Comparison of ENCODE assay signal across 27 cellular contexts in the genomic region with DNA sequence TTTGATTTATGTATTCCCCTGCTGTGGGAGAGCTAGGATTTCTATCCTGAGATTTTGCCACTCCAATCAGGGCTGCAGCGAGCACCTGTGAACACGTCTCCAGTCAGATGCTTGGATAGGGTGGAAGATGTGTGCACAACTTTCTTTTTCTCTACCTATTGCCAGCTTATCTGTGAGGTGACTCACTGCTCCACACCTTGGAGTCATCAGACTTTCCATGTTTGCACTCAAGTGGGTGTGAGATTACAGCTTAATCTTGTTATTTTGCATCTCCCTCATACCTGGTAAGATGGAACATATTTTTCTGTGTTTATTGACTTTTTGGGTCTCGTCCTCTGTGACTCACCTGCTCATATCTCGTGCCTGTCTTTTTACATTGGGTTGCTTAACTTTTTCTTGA. TPM values are rescaled to one million over a fixed set of nuclear protein-coding genes. Genes with fewer than 3 reads are reported as not detected.
A peak's percentile ranks its signal among the peaks of the same experiment; 100 is the strongest.
DNase-seq lines count a peak whose midpoint lies in the region; ATAC-seq and TF ChIP-seq lines count a peak whose summit lies in the region.
"Had no signal": no experiment of that assay in that cellular context is flagged by ENCODE, and none has a peak within 500 bp of the region (broad histone marks: within the 10 kb centered on the region; RNA-seq: fewer than 3 reads in every experiment).

No MANE protein-coding gene starts in this region.

- DNase-seq in NCI-H2029 (lab: John Stamatoyannopoulos, UW) (peak; percentile 24), NCI-H2029 treated with DMSO at 0.1 percent for 48 hours (lab: John Stamatoyannopoulos, UW) (no peak), HPDE6-E6E7 (ENCODE audit: extremely low spot score) (peak; percentile 35), epithelial cell of esophagus (ENCODE audit: low read depth) (peak; percentile 8), omental fat pad (ENCODE audit: low spot score) (no peak), GM13976 (ENCODE audit: low spot score) (no peak), NCI-H510A (lab: John Stamatoyannopoulos, UW) (no peak)
- DNase-seq: 8988T; activated CD4-positive, alpha-beta T cell treated with anti-CD3 and anti-CD28 coated beads, Interleukin-2, amount 50 U/mL, for 1 hour; activated naive CD8-positive, alpha-beta T cell treated with anti-CD3 and anti-CD28 coated beads, Interleukin-2, amount 10 ng/mL, durations not matched to agents 7 days and 5 days; CD8-positive, alpha-beta T cell; effector CD4-positive, alpha-beta T cell; erythroblast; foreskin melanocyte; GDM1; NCI-H345; NCI-H82; nephron progenitor cell; stimulated activated naive CD8-positive, alpha-beta T cell treated with anti-CD3 and anti-CD28 coated beads, Interleukin-15, amount 100 ng/mL, for 72 hours had no signal

- no peak overlapping the region for H3K4me3 ChIP-seq in epithelial cell of esophagus (ENCODE audit: low read length)
- H3K4me3 ChIP-seq: GM23248, sigmoid colon had no signal

- in situ Hi-C loops in GM13976 (cut with MboI; ENCODE audit: low sequenced_read_pairs, unreplicated experiment) = no loop called here

- ATAC-seq in omental fat pad (ENCODE audit: low FRiP score) (peak; percentile 86), HG03108 (IDR thresholded peaks at IDR 0.05; ENCODE audit: unreplicated experiment) (no peak)
- ATAC-seq: CD8-positive, alpha-beta T cell; stimulated activated naive CD8-positive, alpha-beta T cell treated with anti-CD3 and anti-CD28 coated beads, Interleukin-15, amount 100 ng/mL, for 72 hours; WTC11 had no signal

- TF ChIP-seq CTCF in epithelial cell of esophagus (IDR thresholded peaks at IDR 0.05; ENCODE audit: insufficient read depth, low read depth, low read length, missing control alignments) = no peak
- no peak for TF ChIP-seq CTCF in omental fat pad (IDR thresholded peaks at IDR 0.05)
- no peak for TF ChIP-seq CTCF in GM13976 (IDR thresholded peaks at IDR 0.05; ENCODE audit: borderline replicate concordance, control extremely low read depth, extremely low read depth, insufficient read depth, missing control alignments)

RNA-seq across cellular contexts. Expression of gene PSAPL1, which starts 32.2 kb away (rescaled TPM):
- total RNA-seq in omental fat pad = 1 to 10 TPM in 1 of 4 donors, under 1 TPM in 2, not detected in 1; 0.25 to 2.1 (median 0.48) TPM
- total RNA-seq: activated naive CD8-positive, alpha-beta T cell treated with anti-CD3 and anti-CD28 coated beads, Interleukin-2, amount 10 ng/mL, durations not matched to agents 7 days and 5 days; activated T-helper 2 cell treated with anti-CD3 and anti-CD28 coated beads, Interferon-gamma antibody, Interleukin-2, Interleukin-4, amounts not matched to agents 10 μg/mL and 5 μg/mL and 100 μg/mL, durations not matched to agents 14 hours and 24 hours and 36 hours; CD8-positive, alpha-beta T cell; GM23248; left ventricle myocardium superior; mononuclear cell; OCI-LY7; sigmoid colon; WTC11 had no signal

Comparison
In these comparisons a context has a peak if more than half of its experiments do, and no peak if none do; other contexts are left out.
1. DNase-seq: peak in NCI-H2029 (single experiment), HPDE6-E6E7 (single experiment) and epithelial cell of esophagus (single experiment); none in NCI-H2029 treated with DMSO at 0.1 percent for 48 hours (single experiment), omental fat pad (single experiment), GM13976 (single experiment) and NCI-H510A (single experiment).